In genomic region chr2:159139216-159139933, GRCh38 we compare ENCODE assay signal across 15 cellular contexts.
DNase-seq lines count a peak whose midpoint lies in the region; ATAC-seq and TF ChIP-seq lines count a peak whose summit lies in the region.
"Had no signal": no experiment of that assay in that cellular context is flagged by ENCODE, and none has a peak within 500 bp of the region (broad histone marks: within the 10 kb centered on the region; RNA-seq: fewer than 3 reads in every experiment).

No MANE protein-coding gene starts in this region.

- H3K4me1 ChIP-seq in left ventricle myocardium inferior: peaks cover 90% of the 10 kb centered on the region
- peaks cover 54 to 67% of the 10 kb centered on the region in 2 donors for H3K4me1 ChIP-seq in thyroid gland

- intact Hi-C loops in left ventricle myocardium inferior (cut with micrococcal nuclease) (no loop called here), cardiac septum (cut with DNase I) (no loop called here), thyroid gland (cut with DNase I) (no loop called here)

- H3K9me3 ChIP-seq in left ventricle myocardium inferior (replicated peaks): no peaks in the 10 kb centered on the region
- no peaks in the 10 kb centered on the region for H3K9me3 ChIP-seq in thyroid gland
- H3K9me3 ChIP-seq: psoas muscle had no signal

- no peak for ATAC-seq in HG03342 (IDR thresholded peaks at IDR 0.05; ENCODE audit: unreplicated experiment)
- ATAC-seq: psoas muscle had no signal

- H3K4me3 ChIP-seq in left ventricle myocardium inferior: peak overlapping the region; percentile 39
- H3K4me3 ChIP-seq in thyroid gland (replicated peaks in 1 of 3): no peak overlapping the region
- H3K4me3 ChIP-seq: psoas muscle had no signal

- no peak for TF ChIP-seq CTCF in left ventricle myocardium inferior (IDR thresholded peaks at IDR 0.05; ENCODE audit: borderline replicate concordance)
- TF ChIP-seq CTCF in thyroid gland (IDR thresholded peaks at IDR 0.05): no peak

- DNase-seq in left ventricle myocardium inferior (no peak), cardiac septum (ENCODE audit: low spot score) (no peak), amniotic epithelial cell (ENCODE audit: low read depth) (peak; percentile 72), iris pigment epithelial cell (ENCODE audit: low read depth) (peak; percentile 88), thyroid gland (no peak), DMS53 (lab: John Stamatoyannopoulos, UW) (no peak), COR-L47 (lab: John Stamatoyannopoulos, UW) (no peak)
- DNase-seq: activated CD4-positive, alpha-beta T cell treated with anti-CD3 and anti-CD28 coated beads for 48 hours; activated T-cell treated with anti-CD3 and anti-CD28 coated beads for 4 hours; Calu3; head of caudate nucleus; kidney glomerular epithelial cell; NCI-H2029 treated with DMSO at 0.1 percent for 48 hours; psoas muscle had no signal

- H3K27ac ChIP-seq in left ventricle myocardium inferior (replicated peaks) (peak overlapping the region; percentile 84), thyroid gland (peak overlapping the region in 2 of 3 donors; percentile 40 to 81)
- H3K27ac ChIP-seq: psoas muscle had no signal

- no peaks in the 10 kb centered on the region for H3K36me3 ChIP-seq in left ventricle myocardium inferior
- H3K36me3 ChIP-seq in thyroid gland: no peaks in the 10 kb centered on the region

- TF ChIP-seq POLR2A in thyroid gland (IDR thresholded peaks at IDR 0.05): no peak

- WGBS in thyroid gland, 2 donors: 76 to 79% methylated on average over 5 of the region's 5 CpGs

- H3K27me3 ChIP-seq in left ventricle myocardium inferior (ENCODE audit: low read depth) (no peaks in the 10 kb centered on the region), thyroid gland (no peaks in the 10 kb centered on the region)

Comparison
In these comparisons a context has a peak if more than half of its experiments do, and no peak if none do; other contexts are left out.
1. DNase-seq: peak in amniotic epithelial cell (single experiment) and iris pigment epithelial cell (single experiment); none in left ventricle myocardium inferior (single experiment), cardiac septum (single experiment), thyroid gland (0 of 2), DMS53 (single experiment) and COR-L47 (single experiment).